9 cellular contexts compared by ENCODE assay signal in genomic region chr10:44647877-44648542, GRCh38.
DNase-seq lines count a peak whose midpoint lies in the region; ATAC-seq and TF ChIP-seq lines count a peak whose summit lies in the region.
"Had no signal": no experiment of that assay in that cellular context is flagged by ENCODE, and none has a peak within 500 bp of the region (broad histone marks: within the 10 kb centered on the region; RNA-seq: fewer than 3 reads in every experiment).

No MANE protein-coding gene starts in this region.

- H3K4me2 ChIP-seq in H9 (ENCODE audit: insufficient read depth, insufficient read length, low read length), result no peak overlapping the region

- no peak overlapping the region for H3K56ac ChIP-seq in H9 (ENCODE audit: insufficient read length, low read depth, low read length)

- H2AK5ac ChIP-seq in H9 (ENCODE audit: insufficient read length, low read length), result no peak overlapping the region

- H3K9me3 ChIP-seq in H9 (ENCODE audit: control insufficient read depth, low read depth, low read length), result no peaks in the 10 kb centered on the region

- no peak overlapping the region for H3K23ac ChIP-seq in H9 (ENCODE audit: insufficient read length, low read depth, low read length)

- H3K9me3 Mint-ChIP-seq in H9, result peaks cover 2 to 4% of the 10 kb centered on the region in 2 experiments; a peak in 1 of 5 replicates

- H4K8ac ChIP-seq in H9 (replicated peaks; ENCODE audit: insufficient read length, low read depth, low read length), result no peak overlapping the region

- no peak overlapping the region for H3K4ac ChIP-seq in H9 (ENCODE audit: low read depth, low read length)

- H2AFZ ChIP-seq in H9 (ENCODE audit: low read length), result no peak overlapping the region

- H3K4me1 ChIP-seq in H9 (ENCODE audit: insufficient read depth, low read length), result no peaks in the 10 kb centered on the region

- peak; percentile 74 for ATAC-seq in GM18498 (IDR thresholded peaks at IDR 0.05; ENCODE audit: unreplicated experiment)
- peak; percentile 81 for ATAC-seq in HG02759 (IDR thresholded peaks at IDR 0.05; ENCODE audit: unreplicated experiment)
- no peak for ATAC-seq in HG02970 (IDR thresholded peaks at IDR 0.05; ENCODE audit: low FRiP score, unreplicated experiment)

- H3K27ac Mint-ChIP-seq in H9, result no peak overlapping the region; a peak in 1 of 7 replicates

- peaks cover 2% of the 10 kb centered on the region; the same call in 1 of the 2 replicates for H3K27me3 Mint-ChIP-seq in H9 (ENCODE audit: low read depth)

- DNase-seq in RPMI7951 (ENCODE audit: low read depth), result peak; percentile 81
- DNase-seq in mucosa of gallbladder (ENCODE audit: low spot score), result peak; percentile 44
- no peak for DNase-seq in H9
- no peak for DNase-seq in SW 1271 (lab: John Stamatoyannopoulos, UW)
- no peak for DNase-seq in NCI-H1417 treated with DMSO at 0.1 percent for 48 hours (lab: John Stamatoyannopoulos, UW)
- DNase-seq: activated CD4-positive, alpha-beta T cell treated with anti-CD3 and anti-CD28 coated beads, Interleukin-2, amount 50 U/mL, for 1 hour had no signal

- no peaks in the 10 kb centered on the region for H3K79me2 ChIP-seq in H9 (ENCODE audit: insufficient read depth, low read length)

- no CpG with 5 or more reads among the region's 10 CpGs for WGBS in H9 (ENCODE audit: extremely low coverage, insufficient read length, low lambda C conversion rate)

- H3K79me1 ChIP-seq in H9 (ENCODE audit: insufficient read depth, low read depth, low read length, poor library complexity, severe bottlenecking), result no peaks in the 10 kb centered on the region

- H3K14ac ChIP-seq in H9 (ENCODE audit: insufficient read depth, low read length), result no peak overlapping the region

- H2BK120ac ChIP-seq in H9 (ENCODE audit: low read depth, low read length, poor library complexity, severe bottlenecking), result no peak overlapping the region

- no peak overlapping the region for H2BK12ac ChIP-seq in H9 (ENCODE audit: insufficient read length, low read depth, low read length)

- H4K20me1 ChIP-seq in H9 (ENCODE audit: control insufficient read depth, insufficient read depth, insufficient read length), result no peaks in the 10 kb centered on the region

- H4K91ac ChIP-seq in H9 (ENCODE audit: insufficient read length, low read depth, low read length), result no peak overlapping the region

- H3K27me3 ChIP-seq in H9 (ENCODE audit: insufficient read depth, low read length), result no peaks in the 10 kb centered on the region

- H2BK15ac ChIP-seq in H9 (ENCODE audit: low read depth, low read length), result no peak overlapping the region

- peaks cover 0 to 9% (median 0%) of the 10 kb centered on the region in 3 experiments; a peak in 1 of 7 replicates for H3K36me3 Mint-ChIP-seq in H9 (ENCODE audit: insufficient read depth in 1 of 3, low read depth in 3 of 3)

- H2BK20ac ChIP-seq in H9 (ENCODE audit: low read depth, low read length, poor library complexity, severe bottlenecking), result no peak overlapping the region

- H3K9ac ChIP-seq in H9 (ENCODE audit: extremely low read depth, insufficient read length, low read length), result no peak overlapping the region

- no peak overlapping the region for H3K18ac ChIP-seq in H9 (ENCODE audit: insufficient read length, low read depth, low read length)

- H3T11ph ChIP-seq in H9 (ENCODE audit: low read length), result no peak overlapping the region

- H3K4me1 Mint-ChIP-seq in H9, result no peaks in the 10 kb centered on the region

- H4K5ac ChIP-seq in H9 (ENCODE audit: insufficient read length, low read depth, low read length), result no peak overlapping the region

- no peaks in the 10 kb centered on the region for H3K23me2 ChIP-seq in H9 (ENCODE audit: insufficient read length, low read depth, low read length, poor library complexity, severe bottlenecking)

- no peak overlapping the region for H2BK5ac ChIP-seq in H9 (ENCODE audit: insufficient read length, low read length)

- H3K4me3 Mint-ChIP-seq in H9, result no peak overlapping the region

- no peak overlapping the region for H3K27ac ChIP-seq in H9 (ENCODE audit: insufficient read length, low read depth, low read length)

- no peak for TF ChIP-seq CTCF in H9 (conservative IDR thresholded peaks at IDR 0.05)

Comparison
In these comparisons a context has a peak if more than half of its experiments do, and no peak if none do; other contexts are left out.
1. DNase-seq: peak in RPMI7951 (single experiment) and mucosa of gallbladder (single experiment); none in H9 (single experiment), SW 1271 (0 of 2) and NCI-H1417 treated with DMSO at 0.1 percent for 48 hours (single experiment).